Comparison of ENCODE assay signal across 12 cellular contexts in the genomic region with DNA sequence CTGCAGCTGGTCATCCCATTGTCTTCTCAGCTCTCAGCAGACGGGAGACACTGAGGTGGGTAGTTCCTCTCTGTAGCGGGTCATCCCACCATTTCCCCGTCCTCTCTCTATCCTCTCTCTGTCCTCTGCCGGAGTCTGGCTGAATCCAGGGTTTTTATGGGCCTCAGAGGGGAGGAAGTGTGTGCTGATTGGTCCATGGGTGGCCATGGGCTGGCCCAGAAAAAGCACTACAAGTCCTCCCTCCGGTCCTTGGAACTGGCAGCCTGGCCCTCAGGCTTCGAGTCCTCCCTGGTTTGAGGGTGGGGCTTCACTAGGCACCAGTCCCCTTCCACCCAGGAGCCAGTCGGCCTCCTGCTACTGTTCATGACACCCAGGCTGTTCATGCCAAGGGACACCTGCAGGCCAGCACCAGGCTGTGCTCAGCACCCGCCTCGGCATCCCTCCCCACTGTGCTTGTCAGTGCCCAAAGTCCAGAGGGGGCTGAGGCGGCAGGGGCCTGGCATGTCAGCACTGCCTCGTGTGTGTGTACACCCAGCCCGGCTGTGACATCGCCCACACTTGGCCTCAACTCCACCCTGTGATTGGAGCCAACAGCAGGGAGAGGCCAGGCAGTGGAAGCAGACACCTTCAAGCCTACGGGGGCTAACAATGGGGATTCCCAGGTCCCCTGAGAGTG. TPM values are rescaled to one million over a fixed set of nuclear protein-coding genes. Genes with fewer than 3 reads are reported as not detected.
A peak's percentile ranks its signal among the peaks of the same experiment; 100 is the strongest.
DNase-seq lines count a peak whose midpoint lies in the region; ATAC-seq and TF ChIP-seq lines count a peak whose summit lies in the region.
"Had no signal": no experiment of that assay in that cellular context is flagged by ENCODE, and none has a peak within 500 bp of the region (broad histone marks: within the 10 kb centered on the region; RNA-seq: fewer than 3 reads in every experiment).

No MANE protein-coding gene starts in this region.

- ATAC-seq in memory B cell (ENCODE audit: low read depth), result peak; percentile 63
- ATAC-seq in HG03045 (IDR thresholded peaks at IDR 0.05; ENCODE audit: unreplicated experiment), result no peak

- H3K4me3 ChIP-seq in tibial nerve, result no peak overlapping the region
- H3K4me3 ChIP-seq: PC-9 had no signal

- TF ChIP-seq CTCF in tibial nerve (IDR thresholded peaks at IDR 0.05), result no peak

- no peak overlapping the region for H3K27ac Mint-ChIP-seq in memory B cell
- H3K27ac Mint-ChIP-seq: type B pancreatic cell had no signal

- H3K4me1 ChIP-seq in tibial nerve, result peaks cover 0 to 53% (median 30%) of the 10 kb centered on the region in 4 donors

- TF ChIP-seq EP300 in tibial nerve (IDR thresholded peaks at IDR 0.05), result no peak

- no peaks in the 10 kb centered on the region for H3K9me3 ChIP-seq in tibial nerve

- no peaks in the 10 kb centered on the region for H3K9me3 Mint-ChIP-seq in memory B cell
- H3K9me3 Mint-ChIP-seq: type B pancreatic cell had no signal

- DNase-seq in activated T-cell treated with anti-CD3 and anti-CD28 coated beads for 1 hour (ENCODE audit: low read depth) (peak; percentile 18), activated T-cell treated with anti-CD3 and anti-CD28 coated beads for 4 hours (no peak), memory B cell (ENCODE audit: low spot score in 2 of 2) (no peak), tibial nerve (ENCODE audit: low spot score in 2 of 2) (no peak), HT-29 (ENCODE audit: low spot score) (no peak), DMS53 treated with DMSO at 0.1 percent for 48 hours (lab: John Stamatoyannopoulos, UW; ENCODE audit: unreplicated experiment) (no peak)
- DNase-seq in activated gamma-delta T cell treated with anti-CD3 and anti-CD28 coated beads, Interleukin-2, amount 50 U/mL, for 16 hours (ENCODE audit: low read depth), result peak; percentile 13
- DNase-seq: erythroblast, NCI-H2107, PC-9 had no signal

- no peak overlapping the region for H3K4me3 Mint-ChIP-seq in memory B cell
- H3K4me3 Mint-ChIP-seq: type B pancreatic cell had no signal

- TF ChIP-seq POLR2A in tibial nerve (IDR thresholded peaks at IDR 0.05), result peak in 1 of 2 donors; percentile 21

- H3K27me3 Mint-ChIP-seq in memory B cell, result no peaks in the 10 kb centered on the region
- H3K27me3 Mint-ChIP-seq: type B pancreatic cell had no signal

- H3K27me3 ChIP-seq in tibial nerve, result no peaks in the 10 kb centered on the region

- peak overlapping the region in 3 of 4 donors; percentile 65 to 72 (median 67) for H3K27ac ChIP-seq in tibial nerve
- H3K27ac ChIP-seq: PC-9 had no signal

- peaks cover 0 to 9% (median 0%) of the 10 kb centered on the region in 3 donors for H3K36me3 ChIP-seq in tibial nerve

- WGBS in tibial nerve, 2 donors, result 78 to 80% methylated on average over 10 to 12 of the region's 14 CpGs

- H3K4me1 Mint-ChIP-seq in memory B cell, result peaks cover 23% of the 10 kb centered on the region

- no peaks in the 10 kb centered on the region for H3K36me3 Mint-ChIP-seq in memory B cell
- H3K36me3 Mint-ChIP-seq: type B pancreatic cell had no signal

RNA-seq across cellular contexts. Expression of a gene that starts 23.0 kb away (rescaled TPM):
- total RNA-seq in tibial nerve, result 10 to 100 TPM; 16.5 to 23.8 (median 20.2) TPM
- total RNA-seq in HT-29 (2014; rRNA removed; shearing (Covaris generic)), result 2.9 TPM in 2 replicates

Comparison
In these comparisons a context has a peak if more than half of its experiments do, and no peak if none do; other contexts are left out.
1. DNase-seq: peak in activated T-cell treated with anti-CD3 and anti-CD28 coated beads for 1 hour (single experiment) and activated gamma-delta T cell treated with anti-CD3 and anti-CD28 coated beads, Interleukin-2, amount 50 U/mL, for 16 hours (single experiment); none in activated T-cell treated with anti-CD3 and anti-CD28 coated beads for 4 hours (single experiment), memory B cell (0 of 2), tibial nerve (0 of 2), HT-29 (single experiment) and DMS53 treated with DMSO at 0.1 percent for 48 hours (single experiment).